Comparison of ENCODE assay signal across 1 cellular context in genomic region chr14:68527329-68527851, GRCh38.
TF ChIP-seq lines count a peak whose summit lies in the region.

No MANE protein-coding gene starts in this region.

TF ChIP-seq in WTC11, 78 proteins besides CTCF, POLR2A, EP300 and RAD21 (continued from another document):
- TF ChIP-seq, protein P1, sequence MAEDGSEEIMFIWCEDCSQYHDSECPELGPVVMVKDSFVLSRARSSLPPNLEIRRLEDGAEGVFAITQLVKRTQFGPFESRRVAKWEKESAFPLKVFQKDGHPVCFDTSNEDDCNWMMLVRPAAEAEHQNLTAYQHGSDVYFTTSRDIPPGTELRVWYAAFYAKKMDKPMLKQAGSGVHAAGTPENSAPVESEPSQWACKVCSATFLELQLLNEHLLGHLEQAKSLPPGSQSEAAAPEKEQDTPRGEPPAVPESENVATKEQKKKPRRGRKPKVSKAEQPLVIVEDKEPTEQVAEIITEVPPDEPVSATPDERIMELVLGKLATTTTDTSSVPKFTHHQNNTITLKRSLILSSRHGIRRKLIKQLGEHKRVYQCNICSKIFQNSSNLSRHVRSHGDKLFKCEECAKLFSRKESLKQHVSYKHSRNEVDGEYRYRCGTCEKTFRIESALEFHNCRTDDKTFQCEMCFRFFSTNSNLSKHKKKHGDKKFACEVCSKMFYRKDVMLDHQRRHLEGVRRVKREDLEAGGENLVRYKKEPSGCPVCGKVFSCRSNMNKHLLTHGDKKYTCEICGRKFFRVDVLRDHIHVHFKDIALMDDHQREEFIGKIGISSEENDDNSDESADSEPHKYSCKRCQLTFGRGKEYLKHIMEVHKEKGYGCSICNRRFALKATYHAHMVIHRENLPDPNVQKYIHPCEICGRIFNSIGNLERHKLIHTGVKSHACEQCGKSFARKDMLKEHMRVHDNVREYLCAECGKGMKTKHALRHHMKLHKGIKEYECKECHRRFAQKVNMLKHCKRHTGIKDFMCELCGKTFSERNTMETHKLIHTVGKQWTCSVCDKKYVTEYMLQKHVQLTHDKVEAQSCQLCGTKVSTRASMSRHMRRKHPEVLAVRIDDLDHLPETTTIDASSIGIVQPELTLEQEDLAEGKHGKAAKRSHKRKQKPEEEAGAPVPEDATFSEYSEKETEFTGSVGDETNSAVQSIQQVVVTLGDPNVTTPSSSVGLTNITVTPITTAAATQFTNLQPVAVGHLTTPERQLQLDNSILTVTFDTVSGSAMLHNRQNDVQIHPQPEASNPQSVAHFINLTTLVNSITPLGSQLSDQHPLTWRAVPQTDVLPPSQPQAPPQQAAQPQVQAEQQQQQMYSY (CRISPR knock-in tag; IDR thresholded peaks at IDR 0.05), result no peak
- no peak for TF ChIP-seq NR3C1 (CRISPR knock-in tag; conservative IDR thresholded peaks at IDR 0.05; ENCODE audit: low read depth)
- TF ChIP-seq TEAD4 (CRISPR knock-in tag; IDR thresholded peaks at IDR 0.05), result no peak
- TF ChIP-seq E2F1 (CRISPR knock-in tag; IDR thresholded peaks at IDR 0.05), result no peak
- TF ChIP-seq GTF2I (CRISPR knock-in tag; conservative IDR thresholded peaks at IDR 0.05), result no peak
- TF ChIP-seq, protein P2, sequence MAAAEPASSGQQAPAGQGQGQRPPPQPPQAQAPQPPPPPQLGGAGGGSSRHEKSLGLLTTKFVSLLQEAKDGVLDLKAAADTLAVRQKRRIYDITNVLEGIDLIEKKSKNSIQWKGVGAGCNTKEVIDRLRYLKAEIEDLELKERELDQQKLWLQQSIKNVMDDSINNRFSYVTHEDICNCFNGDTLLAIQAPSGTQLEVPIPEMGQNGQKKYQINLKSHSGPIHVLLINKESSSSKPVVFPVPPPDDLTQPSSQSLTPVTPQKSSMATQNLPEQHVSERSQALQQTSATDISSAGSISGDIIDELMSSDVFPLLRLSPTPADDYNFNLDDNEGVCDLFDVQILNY (CRISPR knock-in tag; IDR thresholded peaks at IDR 0.05), result no peak
- no peak for TF ChIP-seq GRHL2 (CRISPR knock-in tag; IDR thresholded peaks at IDR 0.05; ENCODE audit: insufficient replicate concordance, severe bottlenecking)
TF ChIP-seq in WTC11: peak in this region for 0.
